ENCODE assay signal across 21 cellular contexts in genomic region chr12:63419119-63419518, GRCh38.
A peak's percentile ranks its signal among the peaks of the same experiment; 100 is the strongest.
DNase-seq lines count a peak whose midpoint lies in the region; ATAC-seq, FAIRE-seq and TF ChIP-seq lines count a peak whose summit lies in the region.
"Had no signal": no experiment of that assay in that cellular context is flagged by ENCODE, and none has a peak within 500 bp of the region (broad histone marks: within the 10 kb centered on the region; RNA-seq: fewer than 3 reads in every experiment).

No MANE protein-coding gene starts in this region.

- no peaks in the 10 kb centered on the region for H3K4me1 Mint-ChIP-seq in CD8-positive, alpha-beta memory T cell

- no peaks in the 10 kb centered on the region for H3K9me1 ChIP-seq in K562 (ENCODE audit: control insufficient read depth, insufficient read depth, low read length)

- H3K9me3 Mint-ChIP-seq in CD8-positive, alpha-beta memory T cell: peaks cover 0 to 6% (median 3%) of the 10 kb centered on the region in 5 donors

- intact Hi-C loops in K562 (cut with micrococcal nuclease): no loop called here
- intact Hi-C loops in left colon (cut with DNase I, micrococcal nuclease): no loop called here

- CTCF ChIA-PET in K562 (lab: Yijun Ruan, JAX; ENCODE audit: low intra/inter-chr PET ratio): interaction anchor here (0.7 kb wide), 1 partner anchor 322 kb away, joined by 3 read pairs; no protein-coding TSS in a partner anchor
- CTCF ChIA-PET in CD8-positive, alpha-beta memory T cell (lab: Charles Lee): interaction anchor here (1.7 to 2.6 kb wide), 2 partner anchors 383 to 837 kb away, joined by 4 to 16 read pairs; no protein-coding TSS in a partner anchor

- H3K27ac ChIP-seq in K562 (ENCODE audit: extremely low read depth, low read depth, low read length): no peak overlapping the region
- no peak overlapping the region for H3K27ac ChIP-seq in CD8-positive, alpha-beta memory T cell (ENCODE audit: low read depth, low read length)
- H3K27ac ChIP-seq: sigmoid colon, thoracic aorta had no signal

- TF ChIP-seq POLR2A in K562 (conservative IDR thresholded peaks at IDR 0.05): no peak

- no peak overlapping the region for H3K9ac ChIP-seq in K562 (ENCODE audit: insufficient read depth in 1 of 2, low read depth in 2 of 2, low read length in 2 of 2)

- no peak for TF ChIP-seq RAD21 in K562 (CRISPR knock-in tag; conservative IDR thresholded peaks at IDR 0.05 in 1 of 2, IDR thresholded peaks at IDR 0.05 in 1 of 2)

- H3K4me1 ChIP-seq in K562 (replicated peaks in 1 of 2; ENCODE audit: control insufficient read depth in 2 of 2, insufficient read depth in 2 of 2, low read length in 2 of 2): no peaks in the 10 kb centered on the region; a peak in 1 of 5 replicates
- no peaks in the 10 kb centered on the region for H3K4me1 ChIP-seq in CD8-positive, alpha-beta memory T cell (ENCODE audit: insufficient read depth, low read length)
- H3K4me1 ChIP-seq: BE2C, sigmoid colon had no signal

- H4K20me1 ChIP-seq in K562 (replicated peaks; ENCODE audit: control insufficient read depth, insufficient read depth, low read length): no peaks in the 10 kb centered on the region

- POLR2A ChIA-PET in K562 (lab: Yijun Ruan, JAX): no interaction called here
- POLR2A ChIA-PET in CD8-positive, alpha-beta memory T cell (lab: Charles Lee): no interaction called here

- no TSS peak for BruUV-seq in K562 (replicated peaks; lab: Mats Ljungman, UMichigan)

- in situ Hi-C loops in K562 (cut with MboI): loop anchor here (25.0 kb wide), 2 partner anchors 393 to 843 kb away; no protein-coding TSS in a partner anchor

- H3K36me3 Mint-ChIP-seq in CD8-positive, alpha-beta memory T cell: no peaks in the 10 kb centered on the region

- WGBS in K562 (ENCODE audit: insufficient coverage, low coverage, missing lambda C conversion rate): under 1% methylated on average over 7 of the region's 7 CpGs

- ATAC-seq in K562 (no peak), left colon (peak; percentile 94), GM21367 (IDR thresholded peaks at IDR 0.05; ENCODE audit: unreplicated experiment) (no peak)
- ATAC-seq: left lobe of liver had no signal

- no peak overlapping the region for H2AFZ ChIP-seq in K562 (ENCODE audit: low read depth, low read length)

- no peaks in the 10 kb centered on the region for H3K36me3 ChIP-seq in K562 (ENCODE audit: control insufficient read depth, insufficient read depth, low read length)
- no peaks in the 10 kb centered on the region for H3K36me3 ChIP-seq in CD8-positive, alpha-beta memory T cell (ENCODE audit: insufficient read depth, low read length)
- H3K36me3 ChIP-seq: BE2C, sigmoid colon, thoracic aorta had no signal

- no peak for FAIRE-seq in K562 (lab: Jason Lieb, UNC)
- FAIRE-seq: GM18507 had no signal

- peaks cover 2 to 3% of the 10 kb centered on the region in 2 donors for H3K27me3 Mint-ChIP-seq in CD8-positive, alpha-beta memory T cell
- H3K27me3 Mint-ChIP-seq: dendritic cell treated with granulocyte-macrophage colony-stimulating factor and Interleukin-4, amounts not matched to agents 40 ng/mL and 50 ng/mL, for 4 days had no signal

- no peak overlapping the region for H3K4me3 ChIP-seq in K562
- no peak overlapping the region for H3K4me3 ChIP-seq in CD8-positive, alpha-beta memory T cell (ENCODE audit: low read length)
- H3K4me3 ChIP-seq: sigmoid colon, thoracic aorta had no signal

- DNase-seq in ELF-1 (ENCODE audit: low read depth, low spot score): peak; percentile 26
- DNase-seq in LoVo (ENCODE audit: low spot score): peak; percentile 45
- DNase-seq in K562 (ENCODE audit: extremely low read depth in 1 of 4, low spot score in 3 of 4): peak in 1 of 4 experiments; percentile 2
- no peak for DNase-seq in left colon
- no peak for DNase-seq in SKM-1 (lab: John Stamatoyannopoulos, UW; ENCODE audit: unreplicated experiment)
- DNase-seq in mesenteric fat pad (ENCODE audit: low spot score): no peak
- no peak for DNase-seq in CD8-positive, alpha-beta memory T cell
- DNase-seq: activated CD8-positive, alpha-beta memory T cell treated with anti-CD3 and anti-CD28 coated beads, Interleukin-2, amount 50 U/mL, for 4 hours; BE2C; hippocampal formation; NCI-H1092 treated with DMSO at 0.1 percent for 48 hours; SIG-M5; sigmoid colon; stimulated activated CD4-positive, alpha-beta T cell treated with anti-CD3 and anti-CD28 coated beads, Interleukin-4, amount 100 ng/mL, for 1 hour; stimulated activated CD8-positive, alpha-beta memory T cell treated with anti-CD3 and anti-CD28 coated beads, Interleukin-4, amount 100 ng/mL, for 48 hours; T-helper 9 cell had no signal

- H3K27ac Mint-ChIP-seq in CD8-positive, alpha-beta memory T cell: no peak overlapping the region
- H3K27ac Mint-ChIP-seq: dendritic cell treated with granulocyte-macrophage colony-stimulating factor and Interleukin-4, amounts not matched to agents 40 ng/mL and 50 ng/mL, for 4 days had no signal

- no peak for TF ChIP-seq EP300 in K562 (IDR thresholded peaks at IDR 0.05; ENCODE audit: low read length)

- no peaks in the 10 kb centered on the region for H3K9me3 ChIP-seq in K562 (replicated peaks; ENCODE audit: control insufficient read depth, insufficient read depth, low read depth, low read length)
- H3K9me3 ChIP-seq in CD8-positive, alpha-beta memory T cell (ENCODE audit: low read length): no peaks in the 10 kb centered on the region
- H3K9me3 ChIP-seq: BE2C had no signal

- TF ChIP-seq CTCF in K562 (IDR thresholded peaks at IDR 0.05 in 2 of 3, conservative IDR thresholded peaks at IDR 0.05 in 1 of 3; ENCODE audit: insufficient read depth in 2 of 3, low read depth in 1 of 3, low read length in 3 of 3): no peak

- H3K79me2 ChIP-seq in K562 (ENCODE audit: control insufficient read depth, insufficient read depth, low read length): no peaks in the 10 kb centered on the region

- no peak overlapping the region for H3K4me3 Mint-ChIP-seq in CD8-positive, alpha-beta memory T cell
- H3K4me3 Mint-ChIP-seq: dendritic cell treated with granulocyte-macrophage colony-stimulating factor and Interleukin-4, amounts not matched to agents 40 ng/mL and 50 ng/mL, for 4 days had no signal

- no peaks in the 10 kb centered on the region for H3K27me3 ChIP-seq in K562 (ENCODE audit: control insufficient read depth in 2 of 2, insufficient read depth in 2 of 2, low read length in 2 of 2)
- H3K27me3 ChIP-seq in CD8-positive, alpha-beta memory T cell (ENCODE audit: insufficient read depth, low read length, poor library complexity, severe bottlenecking): no peaks in the 10 kb centered on the region
- H3K27me3 ChIP-seq: BE2C, sigmoid colon had no signal

- H3K4me2 ChIP-seq in K562 (ENCODE audit: insufficient read depth, low read length): no peak overlapping the region

TF ChIP-seq in K562, 482 proteins besides CTCF, POLR2A, EP300 and RAD21:
- TF ChIP-seq ATF3 (IDR thresholded peaks at IDR 0.05) (0 out of 2 replicates have a peak, but pooled peaks have one; percentile 15), ATF3 (CRISPR knock-in tag; conservative IDR thresholded peaks at IDR 0.05) (no peak), EZH2 (IDR thresholded peaks at IDR 0.05; ENCODE audit: borderline replicate concordance, low read depth, low read length) (no peak)

Comparison
In these comparisons a context has a peak if more than half of its experiments do, and no peak if none do; other contexts are left out.
1. DNase-seq: peak in ELF-1 (single experiment) and LoVo (single experiment); none in left colon (0 of 2), SKM-1 (single experiment), mesenteric fat pad (single experiment) and CD8-positive, alpha-beta memory T cell (0 of 5).